In genomic region chr13:52405767-52406494, GRCh38 we compare ENCODE assay signal across 8 cellular contexts. TPM values are rescaled to one million over a fixed set of nuclear protein-coding genes. Genes with fewer than 3 reads are reported as not detected.
DNase-seq lines count a peak whose midpoint lies in the region; ATAC-seq and TF ChIP-seq lines count a peak whose summit lies in the region.

A gene with protein sequence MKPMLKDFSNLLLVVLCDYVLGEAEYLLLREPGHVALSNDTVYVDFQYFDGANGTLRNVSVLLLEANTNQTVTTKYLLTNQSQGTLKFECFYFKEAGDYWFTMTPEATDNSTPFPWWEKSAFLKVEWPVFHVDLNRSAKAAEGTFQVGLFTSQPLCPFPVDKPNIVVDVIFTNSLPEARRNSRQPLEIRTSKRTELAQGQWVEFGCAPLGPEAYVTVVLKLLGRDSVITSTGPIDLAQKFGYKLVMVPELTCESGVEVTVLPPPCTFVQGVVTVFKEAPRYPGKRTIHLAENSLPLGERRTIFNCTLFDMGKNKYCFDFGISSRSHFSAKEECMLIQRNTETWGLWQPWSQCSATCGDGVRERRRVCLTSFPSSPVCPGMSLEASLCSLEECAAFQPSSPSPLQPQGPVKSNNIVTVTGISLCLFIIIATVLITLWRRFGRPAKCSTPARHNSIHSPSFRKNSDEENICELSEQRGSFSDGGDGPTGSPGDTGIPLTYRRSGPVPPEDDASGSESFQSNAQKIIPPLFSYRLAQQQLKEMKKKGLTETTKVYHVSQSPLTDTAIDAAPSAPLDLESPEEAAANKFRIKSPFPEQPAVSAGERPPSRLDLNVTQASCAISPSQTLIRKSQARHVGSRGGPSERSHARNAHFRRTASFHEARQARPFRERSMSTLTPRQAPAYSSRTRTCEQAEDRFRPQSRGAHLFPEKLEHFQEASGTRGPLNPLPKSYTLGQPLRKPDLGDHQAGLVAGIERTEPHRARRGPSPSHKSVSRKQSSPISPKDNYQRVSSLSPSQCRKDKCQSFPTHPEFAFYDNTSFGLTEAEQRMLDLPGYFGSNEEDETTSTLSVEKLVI (minus strand): TSS chr13:52406172. CDS start chr13:52402600, 3,572 bp downstream.

- in situ Hi-C loops in astrocyte of the cerebellum (cut with HindIII; ENCODE audit: low sequenced_read_pairs) = no loop called here

- WGBS in hepatocyte (ENCODE audit: low lambda C conversion rate, missing lambda C conversion rate) = 3% methylated on average over 35 of the region's 68 CpGs

- no peaks in the 10 kb centered on the region for H4K20me1 ChIP-seq in hepatocyte (ENCODE audit: insufficient read depth, poor library complexity, severe bottlenecking)
- no peaks in the 10 kb centered on the region for H4K20me1 ChIP-seq in OCI-LY7 (ENCODE audit: insufficient read depth, low read length)

- H3K27ac ChIP-seq in hepatocyte = no peak within 1 kb of the TSS
- no peak within 1 kb of the TSS for H3K27ac ChIP-seq in OCI-LY7 (ENCODE audit: low read depth, low read length, poor library complexity, severe bottlenecking)

- DNase-seq in CD14-positive monocyte (ENCODE audit: low spot score) = no peak
- DNase-seq in NCI-H69 (lab: John Stamatoyannopoulos, UW) = peak; percentile 59
- DNase-seq in astrocyte of the cerebellum (ENCODE audit: low read depth) = no peak
- DNase-seq in hepatocyte (ENCODE audit: low spot score) = peak; percentile 45
- peak; percentile 62 for DNase-seq in retina
- DNase-seq in superior temporal gyrus (ENCODE audit: extremely low spot score) = no peak
- DNase-seq in OCI-LY7 (ENCODE audit: low spot score) = no peak

- no TSS peak for BruUV-seq in OCI-LY7 (replicated peaks; lab: Mats Ljungman, UMichigan)

- peaks cover 0 to 13% (median 6%) of the 10 kb centered on the region in 7 donors for H3K9me3 Mint-ChIP-seq in CD14-positive monocyte

- POLR2A ChIA-PET in OCI-LY7 (lab: Charles Lee) = interaction anchor here (1.4 kb wide), 1 partner anchor 11 kb away, joined by 7 read pairs; no protein-coding TSS in a partner anchor

- H3K79me2 ChIP-seq in hepatocyte (no peaks in the 10 kb centered on the region), OCI-LY7 (ENCODE audit: insufficient read depth, low read depth, low read length) (no peaks in the 10 kb centered on the region)

- H3K36me3 ChIP-seq in hepatocyte (replicated peaks; ENCODE audit: insufficient read depth, low read depth) (no peaks in the 10 kb centered on the region), OCI-LY7 (ENCODE audit: insufficient read depth, low read length) (no peaks in the 10 kb centered on the region)

- intact Hi-C loops in CD14-positive monocyte (cut with micrococcal nuclease) = no loop called here
- intact Hi-C loops in OCI-LY7 (cut with micrococcal nuclease; ENCODE audit: unreplicated experiment) = no loop called here

- peaks cover 12% of the 10 kb centered on the region for H3K4me1 ChIP-seq in hepatocyte (ENCODE audit: insufficient read depth)
- no peaks in the 10 kb centered on the region for H3K4me1 ChIP-seq in OCI-LY7 (ENCODE audit: insufficient read depth, low read length, poor library complexity, severe bottlenecking)

- peak within 1 kb of the TSS; percentile 70 for H3K4me3 ChIP-seq in astrocyte of the cerebellum (ENCODE audit: low read depth, low read length)
- H3K4me3 ChIP-seq in hepatocyte = peak within 1 kb of the TSS; percentile 52
- H3K4me3 ChIP-seq in OCI-LY7 (ENCODE audit: low read depth, low read length, poor library complexity, severe bottlenecking) = no peak within 1 kb of the TSS

- peaks cover 27 to 44% (median 33%) of the 10 kb centered on the region in 3 donors for H3K27me3 Mint-ChIP-seq in CD14-positive monocyte (ENCODE audit: low read depth in 3 of 3)

- peaks cover 17 to 21% of the 10 kb centered on the region in 2 donors for H3K36me3 Mint-ChIP-seq in CD14-positive monocyte

- H3K4me3 Mint-ChIP-seq in CD14-positive monocyte = peak within 1 kb of the TSS; percentile 62 to 86

- H3K9me2 ChIP-seq in hepatocyte (replicated peaks; ENCODE audit: insufficient read depth) (no peaks in the 10 kb centered on the region), OCI-LY7 (ENCODE audit: insufficient read depth, low read length) (no peaks in the 10 kb centered on the region)

- CTCF ChIA-PET in OCI-LY7 (lab: Charles Lee; ENCODE audit: unreplicated experiment) = no interaction called here

- H2AFZ ChIP-seq in hepatocyte (peak within 1 kb of the TSS; percentile 56), OCI-LY7 (ENCODE audit: low read length) (no peak within 1 kb of the TSS)

- H3K4me1 Mint-ChIP-seq in CD14-positive monocyte = peaks cover 26% of the 10 kb centered on the region

- peak within 1 kb of the TSS; percentile 96 for H3K4me2 ChIP-seq in hepatocyte
- no peak within 1 kb of the TSS for H3K4me2 ChIP-seq in OCI-LY7 (ENCODE audit: low read length)

- TF ChIP-seq CTCF in CD14-positive monocyte (IDR thresholded peaks at IDR 0.05) (no peak), astrocyte of the cerebellum (IDR thresholded peaks at IDR 0.05; ENCODE audit: low read depth, low read length, missing control alignments) (no peak), hepatocyte (IDR thresholded peaks at IDR 0.05; ENCODE audit: poor library complexity) (no peak), OCI-LY7 (conservative IDR thresholded peaks at IDR 0.05; ENCODE audit: low read length) (no peak)

- no peak within 1 kb of the TSS for H3K27ac Mint-ChIP-seq in CD14-positive monocyte

- peaks cover 26% of the 10 kb centered on the region for H3K27me3 ChIP-seq in hepatocyte

- H3K9me3 ChIP-seq in hepatocyte (ENCODE audit: low read depth) (no peaks in the 10 kb centered on the region), OCI-LY7 (ENCODE audit: low read length) (no peaks in the 10 kb centered on the region)

- ATAC-seq in GM19025 (IDR thresholded peaks at IDR 0.05; ENCODE audit: low read depth, unreplicated experiment) = peak; percentile 56

RNA-seq across cellular contexts. Expression of the gene that starts here (rescaled TPM):
- polyA plus RNA-seq in CD14-positive monocyte (not detected), hepatocyte (0.34 and 1.4 TPM in 2 replicates)
- total RNA-seq in hepatocyte (1.00 and 1.4 TPM in 2 replicates), OCI-LY7 (2022) (not detected in 2 replicates)
- total RNA-seq in OCI-LY7 (2014; rRNA removed; shearing (Covaris generic)) = 0.28 and 0.49 TPM in 2 replicates

Comparison
In these comparisons a context has a peak if more than half of its experiments do, and no peak if none do; other contexts are left out.
1. DNase-seq: peak in NCI-H69 (single experiment), hepatocyte (single experiment) and retina (single experiment); none in CD14-positive monocyte (single experiment), astrocyte of the cerebellum (single experiment), superior temporal gyrus (single experiment) and OCI-LY7 (single experiment).